ENCODE assay signal across 23 cellular contexts in genomic region chr6:140040391-140040790, GRCh38.
DNase-seq lines count a peak whose midpoint lies in the region; ATAC-seq and TF ChIP-seq lines count a peak whose summit lies in the region.
"Had no signal": no experiment of that assay in that cellular context is flagged by ENCODE, and none has a peak within 500 bp of the region (broad histone marks: within the 10 kb centered on the region; RNA-seq: fewer than 3 reads in every experiment).

No MANE protein-coding gene starts in this region.

- POLR2A ChIA-PET in IMR-90 (lab: Charles Lee; ENCODE audit: unreplicated experiment): interaction anchor here (0.6 kb wide), 1 partner anchor 787 kb away, joined by 3 read pairs; no protein-coding TSS in a partner anchor
- POLR2A ChIA-PET in naive thymus-derived CD4-positive, alpha-beta T cell (lab: Charles Lee): no interaction called here

- no peaks in the 10 kb centered on the region for H3K36me3 Mint-ChIP-seq in naive thymus-derived CD4-positive, alpha-beta T cell
- H3K36me3 Mint-ChIP-seq: T-cell had no signal

- in situ Hi-C loops in IMR-90 (cut with MboI; ENCODE audit: low sequenced_read_pairs): loop anchor here (10.0 kb wide), 1 partner anchor 666 kb away; the partner anchor contains the start of gene CITED2

- CTCF ChIA-PET in IMR-90 (lab: Yijun Ruan, JAX): no interaction called here
- CTCF ChIA-PET in naive thymus-derived CD4-positive, alpha-beta T cell (lab: Charles Lee): no interaction called here

- H3K4me1 Mint-ChIP-seq in naive thymus-derived CD4-positive, alpha-beta T cell: peaks cover 0 to 2% (median 0%) of the 10 kb centered on the region in 7 donors
- H3K4me1 Mint-ChIP-seq: B cell, T-cell had no signal

- no peak overlapping the region for H3K4ac ChIP-seq in IMR-90 (ENCODE audit: low read depth, low read length)

- H3K9me3 Mint-ChIP-seq in naive thymus-derived CD4-positive, alpha-beta T cell: peaks cover 0 to 1% (median 0%) of the 10 kb centered on the region in 11 donors
- H3K9me3 Mint-ChIP-seq: activated T-helper 2 cell treated with anti-CD3 and anti-CD28 coated beads, Interferon-gamma antibody, Interleukin-2, Interleukin-4, amounts not matched to agents 10 μg/mL and 5 μg/mL and 100 μg/mL, durations not matched to agents 14 hours and 24 hours and 36 hours; effector memory CD8-positive, alpha-beta T cell had no signal

- no TSS peak for BruUV-seq in IMR-90 (replicated peaks; lab: Mats Ljungman, UMichigan)

- H2BK15ac ChIP-seq in IMR-90 (ENCODE audit: low read depth, low read length): no peak overlapping the region

- H3K4me2 ChIP-seq in IMR-90 (ENCODE audit: low read depth, low read length): no peak overlapping the region

- no peak for TF ChIP-seq RAD21 in IMR-90 (IDR thresholded peaks at IDR 0.05; ENCODE audit: low read length)

- TF ChIP-seq POLR2A in IMR-90 (IDR thresholded peaks at IDR 0.05; ENCODE audit: low read depth, low read length) (no peak), upper lobe of left lung (IDR thresholded peaks at IDR 0.05) (no peak)

- no peak overlapping the region for H2BK5ac ChIP-seq in IMR-90 (ENCODE audit: low read depth, low read length, poor library complexity, severe bottlenecking)

- H3K23ac ChIP-seq in IMR-90 (ENCODE audit: low read depth, low read length): no peak overlapping the region

- no peak overlapping the region for H4K8ac ChIP-seq in IMR-90 (ENCODE audit: low read depth in 2 of 2, low read length in 2 of 2)

- no peak overlapping the region for H2BK20ac ChIP-seq in IMR-90 (ENCODE audit: low read depth, low read length)

- no peak overlapping the region for H4K91ac ChIP-seq in IMR-90 (ENCODE audit: insufficient read depth, low read depth, low read length)

- no peaks in the 10 kb centered on the region for H3K27me3 ChIP-seq in IMR-90 (ENCODE audit: control insufficient read depth, insufficient read depth, low read length)
- H3K27me3 ChIP-seq in naive thymus-derived CD4-positive, alpha-beta T cell (ENCODE audit: control insufficient read depth in 2 of 2, insufficient read depth in 2 of 2, low read length in 2 of 2): no peaks in the 10 kb centered on the region
- no peaks in the 10 kb centered on the region for H3K27me3 ChIP-seq in upper lobe of left lung
- H3K27me3 ChIP-seq: pancreas had no signal

- H2AK9ac ChIP-seq in IMR-90 (replicated peaks; ENCODE audit: low read depth, low read length, poor library complexity): no peak overlapping the region

- H3K9me3 ChIP-seq in IMR-90 (ENCODE audit: control insufficient read depth, insufficient read depth, low read length) (peaks cover 4% of the 10 kb centered on the region; the same call in 1 of the 2 replicates), upper lobe of left lung (peaks cover 0 to 4% (median 0%) of the 10 kb centered on the region in 4 donors)
- no peaks in the 10 kb centered on the region for H3K9me3 ChIP-seq in naive thymus-derived CD4-positive, alpha-beta T cell (ENCODE audit: control insufficient read depth in 2 of 3, low read length in 3 of 3)
- H3K9me3 ChIP-seq: pancreas had no signal

- H4K5ac ChIP-seq in IMR-90 (ENCODE audit: low read depth, low read length): no peak overlapping the region

- no peaks in the 10 kb centered on the region; a peak in 1 of 4 replicates for H3K79me1 ChIP-seq in IMR-90 (ENCODE audit: low read depth in 1 of 2, low read length in 2 of 2)

- whole genome bisulfite sequencing in IMR-90 (ENCODE audit: extremely low coverage in 2 of 2, insufficient read length in 1 of 2), 2 experiments: no CpG with 5 or more reads among the region's 1 CpG
- WGBS in upper lobe of left lung, 2 donors: 81 to 88% methylated on average over 1 of the region's 1 CpG

- no peak overlapping the region for H2AFZ ChIP-seq in IMR-90 (replicated peaks; ENCODE audit: low read length, poor library complexity)

- ATAC-seq in GM18870 (IDR thresholded peaks at IDR 0.05; ENCODE audit: unreplicated experiment) (peak; percentile 54), IMR-90 (ENCODE audit: low read depth) (peak; percentile 33; the same call in 1 of the 2 replicates), GM18873 (IDR thresholded peaks at IDR 0.05; ENCODE audit: low FRiP score, unreplicated experiment) (no peak), upper lobe of left lung (ENCODE audit: low FRiP score in 2 of 2) (no peak)
- peak; percentile 38 for ATAC-seq in naive thymus-derived CD4-positive, alpha-beta T cell
- ATAC-seq: effector memory CD8-positive, alpha-beta T cell; left ventricle myocardium superior; pancreas; T-cell had no signal

- no peak overlapping the region for H3K4me3 ChIP-seq in IMR-90 (ENCODE audit: insufficient read depth, low read depth, low read length)
- H3K4me3 ChIP-seq in naive thymus-derived CD4-positive, alpha-beta T cell (ENCODE audit: low read length): no peak overlapping the region
- H3K4me3 ChIP-seq in upper lobe of left lung: no peak overlapping the region
- H3K4me3 ChIP-seq: pancreas, skin epidermis, thoracic aorta had no signal

- H3K4me3 Mint-ChIP-seq in naive thymus-derived CD4-positive, alpha-beta T cell: no peak overlapping the region
- H3K4me3 Mint-ChIP-seq: B cell; effector memory CD8-positive, alpha-beta T cell; T-cell had no signal

- no peak overlapping the region for H3K27ac Mint-ChIP-seq in naive thymus-derived CD4-positive, alpha-beta T cell
- H3K27ac Mint-ChIP-seq: activated T-helper 2 cell treated with anti-CD3 and anti-CD28 coated beads, Interferon-gamma antibody, Interleukin-2, Interleukin-4, amounts not matched to agents 10 μg/mL and 5 μg/mL and 100 μg/mL, durations not matched to agents 14 hours and 24 hours and 36 hours; B cell; effector memory CD8-positive, alpha-beta T cell had no signal

- H3K4me1 ChIP-seq in IMR-90 (ENCODE audit: control insufficient read depth, insufficient read depth, low read length): peaks cover 7% of the 10 kb centered on the region
- no peaks in the 10 kb centered on the region for H3K4me1 ChIP-seq in naive thymus-derived CD4-positive, alpha-beta T cell (ENCODE audit: control insufficient read depth in 2 of 2, insufficient read depth in 2 of 2, low read length in 2 of 2)
- peaks cover 0 to 4% (median 0%) of the 10 kb centered on the region in 4 donors for H3K4me1 ChIP-seq in upper lobe of left lung
- H3K4me1 ChIP-seq: pancreas had no signal

- H3K9me1 ChIP-seq in IMR-90 (ENCODE audit: insufficient read depth, low read length): peaks cover 5% of the 10 kb centered on the region; the same call in 1 of the 2 replicates

- H3K36me3 ChIP-seq in IMR-90 (ENCODE audit: control insufficient read depth, insufficient read depth, low read length) (no peaks in the 10 kb centered on the region), upper lobe of left lung (no peaks in the 10 kb centered on the region)
- H3K36me3 ChIP-seq in naive thymus-derived CD4-positive, alpha-beta T cell (ENCODE audit: control insufficient read depth in 2 of 3, insufficient read depth in 3 of 3, low read length in 3 of 3): no peaks in the 10 kb centered on the region
- H3K36me3 ChIP-seq: pancreas, thoracic aorta, WERI-Rb-1 had no signal

- TF ChIP-seq CTCF in IMR-90 (conservative IDR thresholded peaks at IDR 0.05; ENCODE audit: low read depth, low read length) (no peak), upper lobe of left lung (IDR thresholded peaks at IDR 0.05) (no peak)

- no peak overlapping the region for H2BK120ac ChIP-seq in IMR-90 (ENCODE audit: low read depth, low read length)

- intact Hi-C loops in IMR-90 (cut with micrococcal nuclease): no loop called here
- intact Hi-C loops in naive thymus-derived CD4-positive, alpha-beta T cell (cut with micrococcal nuclease): no loop called here

- no peak overlapping the region for H3K14ac ChIP-seq in IMR-90 (replicated peaks; ENCODE audit: low read depth, low read length)

- H3K56ac ChIP-seq in IMR-90 (ENCODE audit: extremely low read depth, insufficient read depth, low read length): no peak overlapping the region

- peak overlapping the region; percentile 49; the same call in 1 of the 2 replicates for H3K18ac ChIP-seq in IMR-90 (ENCODE audit: low read depth, low read length)

- H3K27ac ChIP-seq in IMR-90 (ENCODE audit: insufficient read depth, low read length) (no peak overlapping the region), upper lobe of left lung (no peak overlapping the region)
- no peak overlapping the region for H3K27ac ChIP-seq in naive thymus-derived CD4-positive, alpha-beta T cell (ENCODE audit: low read depth, low read length)
- H3K27ac ChIP-seq: pancreas, skin epidermis, thoracic aorta, WERI-Rb-1 had no signal

- H3K9ac ChIP-seq in IMR-90 (ENCODE audit: low read depth, low read length): no peak overlapping the region

- DNase-seq in IMR-90: peak; percentile 71
- DNase-seq in amniotic epithelial cell (ENCODE audit: low read depth): peak; percentile 74
- no peak for DNase-seq in naive thymus-derived CD4-positive, alpha-beta T cell
- no peak for DNase-seq in COLO668 (lab: John Stamatoyannopoulos, UW; ENCODE audit: unreplicated experiment)
- no peak for DNase-seq in upper lobe of left lung
- DNase-seq: activated CD8-positive, alpha-beta memory T cell treated with anti-CD3 and anti-CD28 coated beads for 24 hours; central memory CD4-positive, alpha-beta T cell; effector memory CD8-positive, alpha-beta T cell; left ventricle myocardium superior; NCI-H1930; NCI-H510A treated with DMSO at 0.1 percent for 48 hours; OCI-M1; pancreas; stimulated activated CD4-positive, alpha-beta T cell treated with anti-CD3 and anti-CD28 coated beads, Interleukin-4, amount 100 ng/mL, for 24 hours; stimulated activated CD8-positive, alpha-beta memory T cell treated with anti-CD3 and anti-CD28 coated beads, Interleukin-4, amount 100 ng/mL, for 48 hours; T-cell; WERI-Rb-1 had no signal

- no peak overlapping the region for H2AK5ac ChIP-seq in IMR-90 (ENCODE audit: low read depth, low read length)

- no peaks in the 10 kb centered on the region for H4K20me1 ChIP-seq in IMR-90 (ENCODE audit: insufficient read depth, low read length)

- no peak for TF ChIP-seq EP300 in upper lobe of left lung (IDR thresholded peaks at IDR 0.05)

- H3K27me3 Mint-ChIP-seq in naive thymus-derived CD4-positive, alpha-beta T cell: peaks cover 0 to 20% (median 4%) of the 10 kb centered on the region in 5 donors
- H3K27me3 Mint-ChIP-seq: B cell; effector memory CD8-positive, alpha-beta T cell had no signal

- dilution Hi-C loops in IMR-90 (cut with HindIII; ENCODE audit: low sequenced_read_pairs, unreplicated experiment): no loop called here

TF ChIP-seq in IMR-90, 13 proteins besides CTCF, POLR2A, EP300 and RAD21:
- TF ChIP-seq MXI1 (IDR thresholded peaks at IDR 0.05; ENCODE audit: borderline replicate concordance, low read depth, low read length) (no peak), CEBPB (IDR thresholded peaks at IDR 0.05; ENCODE audit: low read depth, low read length) (peak; percentile 63; the same call in 1 of the 2 replicates)

Comparison
In these comparisons a context has a peak if more than half of its experiments do, and no peak if none do; other contexts are left out.
1. ATAC-seq: peak in GM18870 (single experiment), IMR-90 (single experiment) and naive thymus-derived CD4-positive, alpha-beta T cell (single experiment); none in GM18873 (single experiment) and upper lobe of left lung (0 of 2).
2. DNase-seq: peak in IMR-90 (single experiment) and amniotic epithelial cell (single experiment); none in naive thymus-derived CD4-positive, alpha-beta T cell (0 of 9), COLO668 (single experiment) and upper lobe of left lung (0 of 2).